Comparison of ENCODE assay signal across 8 cellular contexts in the genomic region with DNA sequence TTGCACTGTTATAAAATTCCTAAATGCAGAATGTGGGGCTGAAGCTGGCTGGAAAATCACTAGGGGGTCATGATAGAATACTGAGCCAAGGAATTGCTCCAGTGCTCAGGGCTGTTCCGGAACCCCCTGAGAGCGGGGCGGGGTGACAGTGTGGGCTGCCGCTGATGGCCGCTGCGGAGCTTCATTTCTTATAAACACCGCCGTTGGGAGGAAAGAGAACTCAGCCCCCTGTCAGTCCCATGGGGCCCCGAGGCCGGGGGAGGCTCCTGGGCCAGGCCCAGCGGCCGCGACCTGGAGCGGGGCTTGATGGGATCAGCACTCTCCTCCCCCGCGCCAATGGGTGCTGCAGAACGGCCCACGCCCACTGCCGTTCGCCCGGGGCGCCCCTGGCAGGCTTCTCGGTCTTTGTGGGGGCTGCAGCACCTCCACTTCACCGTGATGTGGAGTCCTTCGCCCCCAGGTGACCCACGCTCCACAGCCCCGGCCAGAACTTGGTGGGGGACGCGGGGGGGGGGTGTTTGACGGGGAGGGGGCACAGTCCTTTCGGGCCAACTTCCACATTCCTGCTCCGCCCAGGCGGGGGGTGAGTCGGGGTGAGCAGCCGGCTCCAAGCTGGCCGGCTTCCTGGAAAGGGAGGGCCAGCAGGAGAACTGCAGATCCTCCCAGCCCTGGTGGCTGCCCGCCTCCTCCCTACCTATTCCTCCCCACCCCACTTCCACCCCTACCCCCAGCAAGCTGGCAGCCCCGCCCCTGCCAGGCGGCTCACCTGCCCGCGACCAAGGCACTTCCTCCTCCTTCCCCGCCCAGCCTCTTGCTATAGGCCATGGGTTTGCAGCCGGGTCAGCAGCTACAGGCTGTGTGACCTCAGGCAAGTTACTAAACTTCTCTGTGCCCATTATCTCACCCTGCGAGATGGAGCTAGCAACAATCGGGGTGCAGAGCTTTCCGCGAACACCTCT. TPM values are rescaled to one million over a fixed set of nuclear protein-coding genes. Genes with fewer than 3 reads are reported as not detected.
A peak's percentile ranks its signal among the peaks of the same experiment; 100 is the strongest.
DNase-seq lines count a peak whose midpoint lies in the region; ATAC-seq and TF ChIP-seq lines count a peak whose summit lies in the region.

No MANE protein-coding gene starts in this region.

- peak overlapping the region; percentile 82; the same call in 1 of the 2 replicates for H3K27ac Mint-ChIP-seq in WTC11

- CTCF ChIA-PET in WTC11 (lab: Charles Lee): interaction anchor here (0.6 to 4.3 kb wide), 28 partner anchors 10 to 433 kb away, joined by 3 to 27 read pairs (median 4); partner anchors contain the start of genes P4HA2 and SHROOM1

- peaks cover 23% of the 10 kb centered on the region for H3K27me3 Mint-ChIP-seq in WTC11 (ENCODE audit: low read depth)

- ATAC-seq in GM18858 (IDR thresholded peaks at IDR 0.05; ENCODE audit: unreplicated experiment): peak; percentile 26
- peak; percentile 23 for ATAC-seq in HG03095 (IDR thresholded peaks at IDR 0.05; ENCODE audit: unreplicated experiment)
- ATAC-seq in WTC11: peak; percentile 75

- POLR2A ChIA-PET in WTC11 (lab: Charles Lee): interaction anchor here (0.6 to 2.1 kb wide), 15 partner anchors 10 to 1232 kb away, joined by 3 to 11 read pairs (median 3); partner anchors contain the start of genes CDC42SE2, SLC22A4 and SLC22A5

- H3K9me3 Mint-ChIP-seq in WTC11: no peaks in the 10 kb centered on the region

- H3K4me3 Mint-ChIP-seq in WTC11: peak overlapping the region; percentile 85

- peaks cover 23% of the 10 kb centered on the region for H3K4me1 Mint-ChIP-seq in WTC11

- TF ChIP-seq CTCF in WTC11 (IDR thresholded peaks at IDR 0.05): no peak
- TF ChIP-seq CTCF in cardiac fibroblast (IDR thresholded peaks at IDR 0.05; ENCODE audit: low read depth, low read length): no peak

- no peaks in the 10 kb centered on the region for H3K36me3 Mint-ChIP-seq in WTC11

- H3K4me3 ChIP-seq in cardiac fibroblast (replicated peaks in 1 of 2; ENCODE audit: low read depth in 2 of 2, low read length in 2 of 2): peak overlapping the region; percentile 58 to 66

- DNase-seq in A172 (ENCODE audit: low spot score) (peak; percentile 92), NCI-H2171 (lab: John Stamatoyannopoulos, UW) (peak; percentile 71), WTC11 (ENCODE audit: low spot score) (peak; percentile 90), cardiac fibroblast (ENCODE audit: low read depth in 2 of 2) (peak; percentile 90 to 97), inferior parietal cortex (ENCODE audit: extremely low spot score) (peak; percentile 57)
- DNase-seq in stimulated activated CD4-positive, alpha-beta T cell treated with anti-CD3 and anti-CD28 coated beads, Interleukin-12 subunit alpha, Interleukin-12 subunit beta, amount 100 ng/mL, for 24 hours (ENCODE audit: low read depth in 2 of 2): peak; percentile 68 to 81

TF ChIP-seq in WTC11, 78 proteins besides CTCF, POLR2A, EP300 and RAD21:
- TF ChIP-seq ZMAT4 (CRISPR knock-in tag; IDR thresholded peaks at IDR 0.05) (no peak), ZNF263 (CRISPR knock-in tag; IDR thresholded peaks at IDR 0.05; ENCODE audit: low read depth) (no peak), GTF2I (CRISPR knock-in tag; conservative IDR thresholded peaks at IDR 0.05) (peak; percentile 89; the same call in 1 of the 2 replicates), ZNF423 (CRISPR knock-in tag; IDR thresholded peaks at IDR 0.05) (peak; percentile 54), ATF2 (CRISPR knock-in tag; IDR thresholded peaks at IDR 0.05; ENCODE audit: borderline replicate concordance, low read depth) (no peak), JUN (CRISPR knock-in tag; IDR thresholded peaks at IDR 0.05) (no peak), ZSCAN18 (CRISPR knock-in tag; IDR thresholded peaks at IDR 0.05) (no peak), ESRRA (CRISPR knock-in tag; IDR thresholded peaks at IDR 0.05; ENCODE audit: borderline replicate concordance) (no peak), PRRX2 (CRISPR knock-in tag; IDR thresholded peaks at IDR 0.05) (no peak)

RNA-seq across cellular contexts. Expression of gene IRF1, which starts 5.4 kb away (rescaled TPM):
- 4.0 and 9.1 TPM in 2 replicates for total RNA-seq in A172 (2014; rRNA removed; shearing (Covaris generic))
- 8.8 to 9.8 TPM (median 9.4 TPM) in 3 replicates for total RNA-seq in WTC11 (2021)

RNA-seq across cellular contexts. Expression of gene IL5, which starts 47.4 kb away (rescaled TPM):
- not detected in 2 replicates for total RNA-seq in A172 (2014; rRNA removed; shearing (Covaris generic))
- total RNA-seq in WTC11 (2021): not detected in 3 replicates

Comparison
In these comparisons a context has a peak if more than half of its experiments do, and no peak if none do; other contexts are left out.
1. Peak in every context shown above with its lines: DNase-seq, ATAC-seq and H3K4me3 ChIP-seq.
2. ATAC-seq: peak in every context shown above with its lines; median percentile 75 in WTC11; 26 in GM18858; 23 in HG03095.